12 cellular contexts compared by ENCODE assay signal in the genomic region with DNA sequence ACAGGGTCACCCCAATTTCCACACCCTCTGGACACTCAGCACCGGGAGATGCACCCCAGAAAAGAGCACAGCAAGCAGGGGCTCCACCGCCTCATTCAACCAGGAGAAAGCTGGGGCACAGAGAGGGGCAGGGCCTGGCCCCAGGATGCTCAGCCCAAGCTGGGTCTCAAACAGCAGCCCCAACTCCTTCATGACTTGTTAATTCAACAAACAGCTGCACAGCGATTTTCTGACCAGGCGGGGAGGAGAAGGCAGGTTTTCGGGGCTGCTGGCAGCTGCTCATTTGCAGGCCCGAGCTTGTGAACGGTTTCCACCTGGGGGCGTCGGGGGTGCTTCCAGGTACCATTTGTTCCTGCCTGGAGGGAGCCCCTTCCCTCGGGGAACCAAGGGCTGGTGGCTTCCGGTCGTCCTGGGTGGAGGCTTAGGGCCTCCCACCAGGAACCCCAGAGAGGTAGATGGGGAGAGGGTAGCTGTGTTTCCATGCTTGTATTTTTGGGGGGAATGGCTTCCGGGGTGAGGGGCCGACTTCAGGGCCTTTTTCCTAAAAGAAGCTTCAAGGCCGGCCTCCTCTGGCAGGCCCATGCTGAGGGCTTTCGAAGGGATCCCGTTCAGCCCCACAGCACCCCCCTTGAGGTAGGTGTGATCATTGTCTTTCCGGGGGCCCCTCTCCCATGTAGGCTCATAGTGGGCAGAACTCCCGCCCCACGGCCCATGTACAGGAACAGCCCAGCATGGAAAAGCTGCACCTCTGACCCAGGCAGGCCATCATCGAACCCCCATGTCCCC.
DNase-seq lines count a peak whose midpoint lies in the region; ATAC-seq and TF ChIP-seq lines count a peak whose summit lies in the region.
"Had no signal": no experiment of that assay in that cellular context is flagged by ENCODE, and none has a peak within 500 bp of the region (broad histone marks: within the 10 kb centered on the region; RNA-seq: fewer than 3 reads in every experiment).

No MANE protein-coding gene starts in this region.

- CTCF ChIA-PET in activated B cell treated with CpG ODN at 0.5 μM for 24 hours (lab: Charles Lee) = interaction anchor here (1.0 to 4.8 kb wide), 11 partner anchors 9 to 294 kb away, joined by 3 to 51 read pairs (median 5); no protein-coding TSS in a partner anchor

- intact Hi-C loops in activated B cell treated with CpG ODN at 0.5 μM for 24 hours (cut with micrococcal nuclease) = loop anchor here (2.0 kb wide), 2 partner anchors 133 to 297 kb away; no protein-coding TSS in a partner anchor
- intact Hi-C loops in right lobe of liver (cut with DNase I) = loop anchor here (5.0 to 10.0 kb wide), 3 partner anchors 123 to 186 kb away; no protein-coding TSS in a partner anchor
- intact Hi-C loops in testis (cut with DNase I; ENCODE audit: low total_unique reads) = no loop called here
- intact Hi-C loops in vagina (cut with DNase I) = loop anchor here (2.0 kb wide), 1 partner anchor 189 kb away; no protein-coding TSS in a partner anchor

- no peak overlapping the region for H3K27ac Mint-ChIP-seq in activated T-cell treated with anti-CD3 and anti-CD28 coated beads, Interleukin-2, amount 50 U/mL, for 72 hours
- no peak overlapping the region for H3K27ac Mint-ChIP-seq in activated B cell treated with CpG ODN at 0.5 μM for 24 hours

- H3K36me3 ChIP-seq in right lobe of liver (no peaks in the 10 kb centered on the region), testis (ENCODE audit: low read depth, missing control alignments) (no peaks in the 10 kb centered on the region), vagina (no peaks in the 10 kb centered on the region)
- H3K36me3 ChIP-seq: thoracic aorta had no signal

- H3K4me3 ChIP-seq in right lobe of liver (no peak overlapping the region), testis (no peak overlapping the region), vagina (no peak overlapping the region)
- H3K4me3 ChIP-seq: thoracic aorta had no signal

- H3K36me3 Mint-ChIP-seq in activated T-cell treated with anti-CD3 and anti-CD28 coated beads, Interleukin-2, amount 50 U/mL, for 72 hours (ENCODE audit: insufficient read depth in 2 of 2) = no peaks in the 10 kb centered on the region
- no peaks in the 10 kb centered on the region for H3K36me3 Mint-ChIP-seq in activated B cell treated with CpG ODN at 0.5 μM for 24 hours (ENCODE audit: low read depth)

- no peak overlapping the region for H3K4me3 Mint-ChIP-seq in activated T-cell treated with anti-CD3 and anti-CD28 coated beads, Interleukin-2, amount 50 U/mL, for 72 hours
- no peak overlapping the region for H3K4me3 Mint-ChIP-seq in activated B cell treated with CpG ODN at 0.5 μM for 24 hours

- TF ChIP-seq CTCF in activated B cell treated with CpG ODN at 0.5 μM for 24 hours (IDR thresholded peaks at IDR 0.05) = no peak
- TF ChIP-seq CTCF in right lobe of liver (IDR thresholded peaks at IDR 0.05) = no peak
- TF ChIP-seq CTCF in testis (IDR thresholded peaks at IDR 0.05) = no peak
- no peak for TF ChIP-seq CTCF in vagina (IDR thresholded peaks at IDR 0.05)

- POLR2A ChIA-PET in activated B cell treated with CpG ODN at 0.5 μM for 24 hours (lab: Charles Lee) = interaction anchor here (0.6 to 0.8 kb wide), 3 partner anchors 188 to 317 kb away, joined by 4 to 5 read pairs (median 4); no protein-coding TSS in a partner anchor

- H3K9me3 Mint-ChIP-seq in activated T-cell treated with anti-CD3 and anti-CD28 coated beads, Interleukin-2, amount 50 U/mL, for 72 hours = no peaks in the 10 kb centered on the region
- no peaks in the 10 kb centered on the region for H3K9me3 Mint-ChIP-seq in activated B cell treated with CpG ODN at 0.5 μM for 24 hours

- DNase-seq in activated T-cell treated with anti-CD3 and anti-CD28 coated beads, Interleukin-2, amount 50 U/mL, for 1 hour = peak; percentile 15
- DNase-seq in activated T-cell treated with anti-CD3 and anti-CD28 coated beads, Interleukin-2, amount 50 U/mL, for 72 hours = no peak
- peak; percentile 13 for DNase-seq in activated B cell treated with CpG ODN at 0.5 μM for 24 hours
- DNase-seq in right lobe of liver = peak; percentile 19 to 49 (median 43)
- peak; percentile 11 for DNase-seq in testis
- DNase-seq in retina = no peak
- DNase-seq in vagina (ENCODE audit: extremely low spot score in 2 of 2) = no peak
- DNase-seq: amniotic stem cell, cortex of kidney, NCI-H187 treated with DMSO at 0.1 percent for 48 hours had no signal

- peaks cover 10% of the 10 kb centered on the region for H3K27me3 Mint-ChIP-seq in activated T-cell treated with anti-CD3 and anti-CD28 coated beads, Interleukin-2, amount 50 U/mL, for 72 hours (ENCODE audit: low read depth)
- peaks cover 19% of the 10 kb centered on the region for H3K27me3 Mint-ChIP-seq in activated B cell treated with CpG ODN at 0.5 μM for 24 hours

- H3K27me3 ChIP-seq in right lobe of liver (no peaks in the 10 kb centered on the region), testis (no peaks in the 10 kb centered on the region), vagina (no peaks in the 10 kb centered on the region)

- 87% methylated on average over 3 of the region's 21 CpGs for WGBS in right lobe of liver (ENCODE audit: insufficient coverage, low coverage, low lambda C conversion rate, missing lambda C conversion rate)
- WGBS in testis, 2 donors = 78 to 89% methylated on average over 14 to 21 of the region's 21 CpGs

- TF ChIP-seq POLR2A in right lobe of liver (IDR thresholded peaks at IDR 0.05) (no peak), testis (IDR thresholded peaks at IDR 0.05) (no peak), vagina (IDR thresholded peaks at IDR 0.05) (no peak)

- ATAC-seq in activated T-cell treated with anti-CD3 and anti-CD28 coated beads, Interleukin-2, amount 50 U/mL, for 72 hours (replicated peaks in 1 of 2) = no peak
- ATAC-seq in activated B cell treated with CpG ODN at 0.5 μM for 24 hours (ENCODE audit: low read depth) (no peak), right lobe of liver (no peak), HG03521 (IDR thresholded peaks at IDR 0.05; ENCODE audit: unreplicated experiment) (no peak)

- H3K27ac ChIP-seq in right lobe of liver (no peak overlapping the region), testis (no peak overlapping the region), vagina (no peak overlapping the region)
- H3K27ac ChIP-seq: thoracic aorta had no signal

- H3K9me3 ChIP-seq in right lobe of liver (no peaks in the 10 kb centered on the region), testis (no peaks in the 10 kb centered on the region), vagina (no peaks in the 10 kb centered on the region)
- H3K9me3 ChIP-seq: thoracic aorta had no signal

- H3K4me1 ChIP-seq in right lobe of liver (peaks cover 0 to 21% (median 8%) of the 10 kb centered on the region in 4 donors), testis (peaks cover 8% of the 10 kb centered on the region), vagina (peaks cover 28% of the 10 kb centered on the region)

- peaks cover 2% of the 10 kb centered on the region for H3K4me1 Mint-ChIP-seq in activated T-cell treated with anti-CD3 and anti-CD28 coated beads, Interleukin-2, amount 50 U/mL, for 72 hours (ENCODE audit: low read depth)
- no peaks in the 10 kb centered on the region for H3K4me1 Mint-ChIP-seq in activated B cell treated with CpG ODN at 0.5 μM for 24 hours

Comparison
In these comparisons a context has a peak if more than half of its experiments do, and no peak if none do; other contexts are left out.
1. DNase-seq: peak in activated T-cell treated with anti-CD3 and anti-CD28 coated beads, Interleukin-2, amount 50 U/mL, for 1 hour (single experiment), activated B cell treated with CpG ODN at 0.5 μM for 24 hours (single experiment), right lobe of liver (3 of 3) and testis (single experiment); none in activated T-cell treated with anti-CD3 and anti-CD28 coated beads, Interleukin-2, amount 50 U/mL, for 72 hours (0 of 2), retina (single experiment) and vagina (0 of 2).